In the genomic region with DNA sequence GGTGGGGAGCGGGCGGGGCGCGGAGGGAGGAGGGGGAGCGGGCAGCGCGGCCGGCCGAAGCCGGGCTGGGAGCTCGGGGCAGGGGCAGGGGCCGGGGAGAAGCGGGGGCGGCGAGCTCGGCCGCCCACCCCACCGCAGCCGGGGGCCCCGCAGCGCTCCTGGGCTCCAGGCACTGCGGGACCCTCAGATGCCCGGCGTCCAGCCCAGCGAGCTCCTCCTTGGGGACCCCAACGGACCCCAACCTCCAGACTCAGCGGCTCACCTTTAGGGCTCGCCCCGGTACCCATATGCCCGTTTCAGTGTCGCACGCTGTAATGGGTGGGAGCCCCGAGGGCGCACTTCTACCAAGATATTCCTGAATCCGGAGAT, we compare ENCODE assay signal across 17 cellular contexts. TPM values are rescaled to one million over a fixed set of nuclear protein-coding genes. Genes with fewer than 3 reads are reported as not detected.
DNase-seq lines count a peak whose midpoint lies in the region; FAIRE-seq and TF ChIP-seq lines count a peak whose summit lies in the region.
"Had no signal": no experiment of that assay in that cellular context is flagged by ENCODE, and none has a peak within 500 bp of the region (broad histone marks: within the 10 kb centered on the region; RNA-seq: fewer than 3 reads in every experiment).

No MANE protein-coding gene starts in this region.

- H3K36me3 Mint-ChIP-seq in H9 (ENCODE audit: insufficient read depth in 1 of 3, low read depth in 3 of 3): no peaks in the 10 kb centered on the region; a peak in 1 of 7 replicates
- H3K36me3 Mint-ChIP-seq: activated naive CD8-positive, alpha-beta T cell treated with anti-CD3 and anti-CD28 coated beads for 36 hours; stimulated activated effector memory CD8-positive, alpha-beta T cell treated with anti-CD3 and anti-CD28 coated beads, Interleukin-12 subunit alpha, Interleukin-12 subunit beta, amount 100 ng/mL, for 72 hours had no signal

- H3K27me3 ChIP-seq in H9 (ENCODE audit: insufficient read depth, low read length) (no peaks in the 10 kb centered on the region; the same call in 1 of the 2 replicates), ascending aorta (no peaks in the 10 kb centered on the region), iPS-15b (ENCODE audit: control insufficient read depth, insufficient read depth, low read length) (peaks cover 26% of the 10 kb centered on the region), prostate gland (replicated peaks; ENCODE audit: insufficient read depth) (no peaks in the 10 kb centered on the region)

- no peaks in the 10 kb centered on the region for H3K9me3 ChIP-seq in H9 (ENCODE audit: control insufficient read depth, low read depth, low read length)
- H3K9me3 ChIP-seq in ascending aorta: no peaks in the 10 kb centered on the region
- no peaks in the 10 kb centered on the region for H3K9me3 ChIP-seq in iPS-15b (ENCODE audit: control insufficient read depth, insufficient read depth, low read length)
- H3K9me3 ChIP-seq in prostate gland: no peaks in the 10 kb centered on the region
- H3K9me3 ChIP-seq: mucosa of descending colon had no signal

- H2BK5ac ChIP-seq in H9 (ENCODE audit: insufficient read length, low read length): no peak overlapping the region

- H2BK20ac ChIP-seq in H9 (ENCODE audit: low read depth, low read length, poor library complexity, severe bottlenecking): no peak overlapping the region

- H2BK15ac ChIP-seq in H9 (ENCODE audit: low read depth, low read length): no peak overlapping the region

- no peak overlapping the region for H2BK120ac ChIP-seq in H9 (ENCODE audit: low read depth, low read length, poor library complexity, severe bottlenecking)

- peaks cover 58 to 69% of the 10 kb centered on the region in 2 experiments for H3K9me3 Mint-ChIP-seq in H9
- H3K9me3 Mint-ChIP-seq: activated naive CD8-positive, alpha-beta T cell treated with anti-CD3 and anti-CD28 coated beads for 36 hours; stimulated activated effector memory CD8-positive, alpha-beta T cell treated with anti-CD3 and anti-CD28 coated beads, Interleukin-12 subunit alpha, Interleukin-12 subunit beta, amount 100 ng/mL, for 72 hours had no signal

- H4K5ac ChIP-seq in H9 (ENCODE audit: insufficient read length, low read depth, low read length): no peak overlapping the region

- no peak overlapping the region for H3K18ac ChIP-seq in H9 (ENCODE audit: insufficient read length, low read depth, low read length)

- H3K4me3 ChIP-seq in ascending aorta: peak overlapping the region; percentile 57 to 72
- peak overlapping the region; percentile 46 for H3K4me3 ChIP-seq in iPS-15b (ENCODE audit: low read depth, low read length)
- peak overlapping the region; percentile 25 to 38 for H3K4me3 ChIP-seq in prostate gland
- H3K4me3 ChIP-seq: GM12878, mucosa of descending colon had no signal

- H2AK5ac ChIP-seq in H9 (ENCODE audit: insufficient read length, low read length): no peak overlapping the region

- H3K36me3 ChIP-seq in ascending aorta (no peaks in the 10 kb centered on the region), iPS-15b (ENCODE audit: control insufficient read depth, insufficient read depth, low read length) (no peaks in the 10 kb centered on the region), prostate gland (no peaks in the 10 kb centered on the region)

- no peak overlapping the region for H3K9ac ChIP-seq in H9 (ENCODE audit: extremely low read depth, insufficient read length, low read length)
- H3K9ac ChIP-seq in iPS-15b (ENCODE audit: low read depth, low read length): no peak overlapping the region

- TF ChIP-seq POLR2A in prostate gland (IDR thresholded peaks at IDR 0.05): no peak

- WGBS in H9 (ENCODE audit: extremely low coverage, insufficient read length, low lambda C conversion rate): no CpG with 5 or more reads among the region's 35 CpGs
- 0% methylated on average over 1 of the region's 35 CpGs for WGBS in prostate gland

- TF ChIP-seq CTCF in H9 (conservative IDR thresholded peaks at IDR 0.05) (no peak), ascending aorta (IDR thresholded peaks at IDR 0.05) (no peak), prostate gland (IDR thresholded peaks at IDR 0.05) (no peak)

- H3K4me1 ChIP-seq in H9 (ENCODE audit: insufficient read depth, low read length) (peaks cover 4% of the 10 kb centered on the region; the same call in 1 of the 2 replicates), ascending aorta (no peaks in the 10 kb centered on the region), iPS-15b (ENCODE audit: control insufficient read depth, insufficient read depth, low read length) (peaks cover 18% of the 10 kb centered on the region), prostate gland (replicated peaks) (no peaks in the 10 kb centered on the region)

- peaks cover 20 to 27% of the 10 kb centered on the region in 2 experiments for H3K4me1 Mint-ChIP-seq in H9
- H3K4me1 Mint-ChIP-seq: activated naive CD8-positive, alpha-beta T cell treated with anti-CD3 and anti-CD28 coated beads for 36 hours; CD14-positive monocyte; stimulated activated effector memory CD8-positive, alpha-beta T cell treated with anti-CD3 and anti-CD28 coated beads, Interleukin-12 subunit alpha, Interleukin-12 subunit beta, amount 100 ng/mL, for 72 hours had no signal

- no peaks in the 10 kb centered on the region for H4K20me1 ChIP-seq in H9 (ENCODE audit: control insufficient read depth, insufficient read depth, insufficient read length)

- H4K8ac ChIP-seq in H9 (replicated peaks; ENCODE audit: insufficient read length, low read depth, low read length): no peak overlapping the region

- H4K91ac ChIP-seq in H9 (ENCODE audit: insufficient read length, low read depth, low read length): no peak overlapping the region

- intact Hi-C loops in ascending aorta (cut with DNase I): loop anchor here (5.0 to 10.0 kb wide), 2 partner anchors 210 to 1258 kb away; a partner anchor contains a TSS
- intact Hi-C loops in prostate gland (cut with DNase I): no loop called here

- H3T11ph ChIP-seq in H9 (ENCODE audit: low read length): no peak overlapping the region

- no peak for FAIRE-seq in urothelium cell line (lab: Jason Lieb, UNC)
- FAIRE-seq: GM12878, HTR-8/SVneo had no signal

- no peak overlapping the region for H3K23ac ChIP-seq in H9 (ENCODE audit: insufficient read length, low read depth, low read length)

- DNase-seq in H9: no peak
- DNase-seq in ascending aorta (ENCODE audit: low spot score in 2 of 2): no peak
- no peak for DNase-seq in prostate gland (ENCODE audit: low spot score)
- DNase-seq in NCI-H345 (lab: John Stamatoyannopoulos, UW): no peak
- no peak for DNase-seq in KG1 (lab: John Stamatoyannopoulos, UW)
- DNase-seq in kidney tubule cell (ENCODE audit: low spot score): no peak
- no peak for DNase-seq in urothelium cell line (ENCODE audit: low spot score)
- DNase-seq: activated CD4-positive, CD25-positive, alpha-beta regulatory T cell; activated naive CD8-positive, alpha-beta T cell treated with anti-CD3 and anti-CD28 coated beads for 36 hours; MV-4-11; stimulated activated CD4-positive, alpha-beta T cell treated with anti-CD3 and anti-CD28 coated beads, Interleukin-4, amount 100 ng/mL, for 24 hours had no signal

- H3K4me3 Mint-ChIP-seq in H9: peak overlapping the region; percentile 66 to 82
- H3K4me3 Mint-ChIP-seq: activated naive CD8-positive, alpha-beta T cell treated with anti-CD3 and anti-CD28 coated beads for 36 hours; stimulated activated effector memory CD8-positive, alpha-beta T cell treated with anti-CD3 and anti-CD28 coated beads, Interleukin-12 subunit alpha, Interleukin-12 subunit beta, amount 100 ng/mL, for 72 hours had no signal

- H3K27ac ChIP-seq in H9 (ENCODE audit: insufficient read length, low read depth, low read length) (no peak overlapping the region), ascending aorta (no peak overlapping the region), prostate gland (no peak overlapping the region)

- H3K4ac ChIP-seq in H9 (ENCODE audit: low read depth, low read length): no peak overlapping the region

- no peak overlapping the region for H2AFZ ChIP-seq in H9 (ENCODE audit: low read length)

- peaks cover 9% of the 10 kb centered on the region for H3K23me2 ChIP-seq in H9 (ENCODE audit: insufficient read length, low read depth, low read length, poor library complexity, severe bottlenecking)

- H3K4me2 ChIP-seq in H9 (ENCODE audit: insufficient read depth, insufficient read length, low read length): peak overlapping the region; percentile 2

- no peak overlapping the region for H3K27ac Mint-ChIP-seq in H9
- H3K27ac Mint-ChIP-seq: activated naive CD8-positive, alpha-beta T cell treated with anti-CD3 and anti-CD28 coated beads for 36 hours; CD14-positive monocyte; stimulated activated effector memory CD8-positive, alpha-beta T cell treated with anti-CD3 and anti-CD28 coated beads, Interleukin-12 subunit alpha, Interleukin-12 subunit beta, amount 100 ng/mL, for 72 hours had no signal

- H3K79me1 ChIP-seq in H9 (ENCODE audit: insufficient read depth, low read depth, low read length, poor library complexity, severe bottlenecking): no peaks in the 10 kb centered on the region

- H2BK12ac ChIP-seq in H9 (ENCODE audit: insufficient read length, low read depth, low read length): no peak overlapping the region

- peaks cover 39% of the 10 kb centered on the region for H3K27me3 Mint-ChIP-seq in H9 (ENCODE audit: low read depth)

- no peaks in the 10 kb centered on the region for H3K79me2 ChIP-seq in H9 (ENCODE audit: insufficient read depth, low read length)

- H3K14ac ChIP-seq in H9 (ENCODE audit: insufficient read depth, low read length): no peak overlapping the region

- no peak overlapping the region for H3K56ac ChIP-seq in H9 (ENCODE audit: insufficient read length, low read depth, low read length)

RNA-seq across cellular contexts. Expression of a gene that starts 0.4 kb away (rescaled TPM):
- total RNA-seq in H9 (2021) (6.1 and 6.8 TPM in 2 replicates), ascending aorta (4.3 TPM), prostate gland (1 to 10 TPM; 5.2 to 6.0 TPM)
- total RNA-seq: activated naive CD8-positive, alpha-beta T cell treated with anti-CD3 and anti-CD28 coated beads for 36 hours; GM12878 had no signal
